15 cellular contexts compared by ENCODE assay signal in genomic region chr3:138937690-138938055, GRCh38. TPM values are rescaled to one million over a fixed set of nuclear protein-coding genes. Genes with fewer than 3 reads are reported as not detected.
DNase-seq lines count a peak whose midpoint lies in the region; ATAC-seq and TF ChIP-seq lines count a peak whose summit lies in the region.
"Had no signal": no experiment of that assay in that cellular context is flagged by ENCODE, and none has a peak within 500 bp of the region (broad histone marks: within the 10 kb centered on the region; RNA-seq: fewer than 3 reads in every experiment).

No MANE protein-coding gene starts in this region.

- peak overlapping the region; percentile 35 for H3K56ac ChIP-seq in mesendoderm (ENCODE audit: low read length)

- H4K8ac ChIP-seq in mesendoderm (ENCODE audit: low read depth, low read length) = no peak overlapping the region

- no peak overlapping the region for H2AK5ac ChIP-seq in mesendoderm (ENCODE audit: low read length)

- peaks cover 83% of the 10 kb centered on the region for H3K27me3 ChIP-seq in ACC112 (ENCODE audit: insufficient read depth, low read length)
- peaks cover 69% of the 10 kb centered on the region for H3K27me3 ChIP-seq in CD8-positive, alpha-beta memory T cell (ENCODE audit: insufficient read depth, low read length, poor library complexity, severe bottlenecking)
- peaks cover 49% of the 10 kb centered on the region for H3K27me3 ChIP-seq in mesendoderm (ENCODE audit: insufficient read depth, low read length, poor library complexity)

- H3K79me2 ChIP-seq in ACC112 (ENCODE audit: control insufficient read depth, insufficient read depth, low read length, unreplicated experiment) = no peaks in the 10 kb centered on the region
- no peaks in the 10 kb centered on the region for H3K79me2 ChIP-seq in mesendoderm (ENCODE audit: control insufficient read depth, insufficient read depth, low read length)

- no peak overlapping the region for H2BK120ac ChIP-seq in mesendoderm (ENCODE audit: low read depth, low read length)

- peak overlapping the region; percentile 17 for H3K9ac ChIP-seq in mesendoderm (ENCODE audit: low read length)

- H3K4me1 ChIP-seq in ACC112 (ENCODE audit: control insufficient read depth, insufficient read depth, low read length, unreplicated experiment) (peaks cover 16% of the 10 kb centered on the region), mesendoderm (ENCODE audit: control insufficient read depth, low read depth, low read length) (peaks cover 3% of the 10 kb centered on the region)
- H3K4me1 ChIP-seq in CD8-positive, alpha-beta memory T cell (ENCODE audit: insufficient read depth, low read length) = peaks cover 44% of the 10 kb centered on the region

- CTCF ChIA-PET in CD8-positive, alpha-beta memory T cell (lab: Charles Lee) = interaction anchor here (2.0 to 6.3 kb wide), 2 partner anchors 8 to 14 kb away, joined by 22 to 89 read pairs; partner anchors contain the start of genes FOXL2 and FOXL2NB

- no peak overlapping the region for H3K18ac ChIP-seq in mesendoderm (ENCODE audit: low read length)

- H3K9me3 Mint-ChIP-seq in CD8-positive, alpha-beta memory T cell = no peaks in the 10 kb centered on the region
- H3K9me3 Mint-ChIP-seq in brain = no peaks in the 10 kb centered on the region

- no peak overlapping the region for H2BK15ac ChIP-seq in mesendoderm (replicated peaks; ENCODE audit: low read depth)

- peak overlapping the region in 1 of 8 donors; percentile 68 for H3K27ac Mint-ChIP-seq in CD8-positive, alpha-beta memory T cell
- H3K27ac Mint-ChIP-seq in brain = no peak overlapping the region

- WGBS in mesendoderm (ENCODE audit: extremely low coverage, insufficient coverage, low lambda C conversion rate) = no CpG with 5 or more reads among the region's 29 CpGs

- no peaks in the 10 kb centered on the region for H3K79me1 ChIP-seq in mesendoderm (ENCODE audit: low read length)

- no peak overlapping the region for H3K27ac ChIP-seq in ACC112 (ENCODE audit: low read depth, low read length)
- no peak overlapping the region for H3K27ac ChIP-seq in CD8-positive, alpha-beta memory T cell (ENCODE audit: low read depth, low read length)
- no peak overlapping the region for H3K27ac ChIP-seq in mesendoderm (ENCODE audit: low read depth, low read length)

- TF ChIP-seq CTCF in brain (conservative IDR thresholded peaks at IDR 0.05) = no peak

- no peak overlapping the region for H2BK5ac ChIP-seq in mesendoderm (ENCODE audit: low read length)

- H3K4me3 Mint-ChIP-seq in CD8-positive, alpha-beta memory T cell = peak overlapping the region; percentile 15 to 72 (median 37)
- peak overlapping the region; percentile 23 to 85 (median 64) for H3K4me3 Mint-ChIP-seq in brain

- H3K36me3 ChIP-seq in ACC112 (ENCODE audit: insufficient read depth, low read length) = no peaks in the 10 kb centered on the region
- H3K36me3 ChIP-seq in CD8-positive, alpha-beta memory T cell (ENCODE audit: insufficient read depth, low read length) = no peaks in the 10 kb centered on the region
- no peaks in the 10 kb centered on the region for H3K36me3 ChIP-seq in mesendoderm (ENCODE audit: control insufficient read depth, insufficient read depth, low read length)

- H3K36me3 Mint-ChIP-seq in CD8-positive, alpha-beta memory T cell = no peaks in the 10 kb centered on the region
- H3K36me3 Mint-ChIP-seq in brain = no peaks in the 10 kb centered on the region

- H2AFZ ChIP-seq in ACC112 (ENCODE audit: low read length, unreplicated experiment) = no peak overlapping the region

- no peak overlapping the region for H3K4ac ChIP-seq in mesendoderm (ENCODE audit: low read depth, low read length)

- peaks cover 77 to 95% of the 10 kb centered on the region in 2 donors for H3K27me3 Mint-ChIP-seq in CD8-positive, alpha-beta memory T cell
- H3K27me3 Mint-ChIP-seq in brain = peaks cover 100% of the 10 kb centered on the region

- H3K4me3 ChIP-seq in ACC112 (ENCODE audit: low read depth, low read length) (peak overlapping the region; percentile 3; the same call in 1 of the 2 replicates), mesendoderm (ENCODE audit: low read length) (no peak overlapping the region)
- H3K4me3 ChIP-seq in CD8-positive, alpha-beta memory T cell (ENCODE audit: low read length) = no peak overlapping the region

- H4K5ac ChIP-seq in mesendoderm (ENCODE audit: low read length) = no peak overlapping the region

- H3K23ac ChIP-seq in mesendoderm (ENCODE audit: low read length) = no peak overlapping the region

- peaks cover 34 to 44% (median 43%) of the 10 kb centered on the region in 3 donors for H3K4me1 Mint-ChIP-seq in CD8-positive, alpha-beta memory T cell
- peaks cover 35% of the 10 kb centered on the region for H3K4me1 Mint-ChIP-seq in brain

- ATAC-seq in GM19467 (IDR thresholded peaks at IDR 0.05; ENCODE audit: unreplicated experiment) = no peak
- ATAC-seq in HG03108 (IDR thresholded peaks at IDR 0.05; ENCODE audit: unreplicated experiment) = no peak
- ATAC-seq: PC-3 had no signal

- POLR2A ChIA-PET in CD8-positive, alpha-beta memory T cell (lab: Charles Lee) = no interaction called here

- DNase-seq in CD8-positive, alpha-beta memory T cell = no peak
- DNase-seq in mesendoderm (no peak), inferior parietal cortex (ENCODE audit: extremely low spot score) (no peak), SW 1271 (lab: John Stamatoyannopoulos, UW) (no peak)
- DNase-seq: activated effector memory CD4-positive, alpha-beta T cell treated with anti-CD3 and anti-CD28 coated beads, Interleukin-2, amount 50 U/mL, for 16 hours; effector CD8-positive, alpha-beta T cell; foreskin melanocyte; NCI-H1092; NCI-H345; PC-3 had no signal

- peak overlapping the region; percentile 32 for H3K4me2 ChIP-seq in mesendoderm (ENCODE audit: low read length)

- no peaks in the 10 kb centered on the region for H3K9me3 ChIP-seq in CD8-positive, alpha-beta memory T cell (ENCODE audit: low read length)

RNA-seq across cellular contexts. Expression of gene FOXL2, which starts 9.3 kb away (rescaled TPM):
- not detected for total RNA-seq in CD8-positive, alpha-beta memory T cell
- not detected for polyA plus RNA-seq in CD8-positive, alpha-beta memory T cell
- polyA plus RNA-seq in brain (ENCODE audit: insufficient read depth, low read depth, low replicate concordance) = not detected
- 0.65 TPM for polyA plus RNA-seq in mesendoderm (2013, experiment 1 of 2)
- polyA plus RNA-seq in mesendoderm (2013, experiment 2 of 2) = 0.60 TPM
- total RNA-seq: PC-3, right cardiac atrium had no signal
- polyA plus RNA-seq: right cardiac atrium had no signal

RNA-seq across cellular contexts. Expression of gene FOXL2NB, which starts 9.3 kb away (rescaled TPM):
- total RNA-seq in CD8-positive, alpha-beta memory T cell = not detected
- polyA plus RNA-seq in CD8-positive, alpha-beta memory T cell = not detected
- polyA plus RNA-seq in brain (ENCODE audit: insufficient read depth, low read depth, low replicate concordance) = not detected
- 0.74 TPM for polyA plus RNA-seq in mesendoderm (2013, experiment 1 of 2)
- polyA plus RNA-seq in mesendoderm (2013, experiment 2 of 2) = 0.88 TPM
- total RNA-seq: PC-3, right cardiac atrium had no signal
- polyA plus RNA-seq: right cardiac atrium had no signal
